Comparison of ENCODE assay signal across 13 cellular contexts in the genomic region with DNA sequence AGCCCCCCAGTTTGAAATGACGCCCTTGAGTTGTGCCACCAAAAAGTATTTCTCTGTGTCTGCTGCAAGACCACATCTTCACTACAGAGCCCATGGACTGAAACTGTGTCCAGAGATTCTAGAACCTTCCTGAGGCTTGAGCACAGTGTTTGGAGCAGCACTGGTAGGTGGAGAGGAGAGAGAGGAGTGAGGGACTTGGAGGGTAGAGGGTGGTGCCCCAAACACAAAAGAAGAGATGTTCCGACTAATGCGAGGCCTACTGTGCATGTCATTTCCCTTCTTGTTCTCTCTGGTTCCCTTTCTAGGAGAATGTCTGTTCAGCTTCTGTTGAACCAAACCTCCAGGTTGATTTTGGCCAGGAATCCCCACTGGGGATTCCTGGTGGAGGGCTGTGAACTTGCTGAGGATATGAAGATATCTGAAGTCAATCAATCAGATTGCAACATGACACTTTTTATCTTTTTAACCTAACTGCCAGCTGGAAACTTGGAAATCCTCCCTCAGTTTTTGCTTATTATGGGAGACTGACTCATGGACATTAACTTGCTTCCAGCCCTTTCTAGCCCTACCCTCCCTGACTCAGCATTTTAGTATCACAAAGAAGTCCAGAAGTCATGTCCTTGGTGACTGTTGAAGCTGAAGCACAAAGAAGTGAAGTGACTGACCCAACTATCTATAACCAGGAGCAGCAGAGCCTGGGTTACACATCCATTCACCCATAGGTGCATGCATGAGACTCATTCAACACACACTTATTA.
DNase-seq lines count a peak whose midpoint lies in the region; ATAC-seq, FAIRE-seq and TF ChIP-seq lines count a peak whose summit lies in the region.
"Had no signal": no experiment of that assay in that cellular context is flagged by ENCODE, and none has a peak within 500 bp of the region (broad histone marks: within the 10 kb centered on the region; RNA-seq: fewer than 3 reads in every experiment).

No MANE protein-coding gene starts in this region.

- no peaks in the 10 kb centered on the region for H3K9me3 Mint-ChIP-seq in activated CD8-positive, alpha-beta T cell treated with anti-CD3 and anti-CD28 coated beads for 36 hours

- TF ChIP-seq CTCF in BJ (IDR thresholded peaks at IDR 0.05; ENCODE audit: insufficient read depth, low read depth, low read length) (no peak), H1 (IDR thresholded peaks at IDR 0.05; ENCODE audit: control extremely low read depth in 1 of 3, insufficient read depth in 1 of 3, low read depth in 1 of 3, low read length in 3 of 3) (no peak), mucosa of descending colon (IDR thresholded peaks at IDR 0.05) (no peak)
- TF ChIP-seq CTCF in activated CD8-positive, alpha-beta T cell treated with anti-CD3 and anti-CD28 coated beads for 36 hours (IDR thresholded peaks at IDR 0.05): no peak

- WGBS in H1 (ENCODE audit: extremely low coverage in 1 of 2, insufficient coverage in 1 of 2, insufficient read length in 1 of 2, insufficient replicate concordance in 2 of 2, low coverage in 1 of 2, low lambda C conversion rate in 2 of 2, missing lambda C conversion rate in 1 of 2), 2 experiments: 98% methylated on average over 3 of the region's 3 CpGs; no CpG with 5 or more reads in 1 of the 2 experiments

- H3K27me3 Mint-ChIP-seq in activated CD8-positive, alpha-beta T cell treated with anti-CD3 and anti-CD28 coated beads for 36 hours: no peaks in the 10 kb centered on the region

- H3K79me2 ChIP-seq in H1 (ENCODE audit: control insufficient read depth in 1 of 2, insufficient read depth in 2 of 2, low read length in 2 of 2): no peaks in the 10 kb centered on the region

- H2BK15ac ChIP-seq in H1 (ENCODE audit: low read length): 0 out of 2 replicates have a peak overlapping the region, but pooled peaks have one; percentile 10

- H3K79me1 ChIP-seq in H1 (ENCODE audit: low read depth, low read length): no peaks in the 10 kb centered on the region

- TF ChIP-seq POLR2A in H1 (IDR thresholded peaks at IDR 0.05; ENCODE audit: control extremely low read depth in 1 of 2, low read depth in 2 of 2, low read length in 2 of 2): no peak

- peaks cover 0 to 4% of the 10 kb centered on the region in 2 experiments for H4K20me1 ChIP-seq in H1 (replicated peaks in 1 of 2; ENCODE audit: control insufficient read depth in 1 of 2, insufficient read depth in 2 of 2, low read length in 2 of 2)

- no peak overlapping the region for H2AFZ ChIP-seq in H1 (ENCODE audit: low read length)

- no peak for FAIRE-seq in H1 (lab: Jason Lieb, UNC)

- H2BK20ac ChIP-seq in H1 (ENCODE audit: low read length): no peak overlapping the region

- no peak overlapping the region for H3K23ac ChIP-seq in H1 (ENCODE audit: insufficient read length)

- no peak overlapping the region for H4K5ac ChIP-seq in H1 (ENCODE audit: insufficient read length, low read depth, low read length)

- no peaks in the 10 kb centered on the region for H3K4me1 Mint-ChIP-seq in activated CD8-positive, alpha-beta T cell treated with anti-CD3 and anti-CD28 coated beads for 36 hours (ENCODE audit: low read depth)

- H3K9ac ChIP-seq in H1 (replicated peaks in 1 of 4; ENCODE audit: extremely low read depth in 1 of 4, low read depth in 3 of 4, low read length in 3 of 4): no peak overlapping the region

- H4K91ac ChIP-seq in H1 (replicated peaks; ENCODE audit: insufficient read length, low read length): no peak overlapping the region

- H3K4me1 ChIP-seq in H1 (replicated peaks in 1 of 4; ENCODE audit: control insufficient read depth in 3 of 4, insufficient read depth in 4 of 4, low read length in 3 of 4): 0 out of 7 replicates have a peak, but pooled peaks cover 0 to 2% (median 0%) of the 10 kb centered on the region in 4 experiments
- no peaks in the 10 kb centered on the region for H3K4me1 ChIP-seq in mucosa of descending colon (ENCODE audit: low read depth)

- H3K9me3 ChIP-seq in H1 (ENCODE audit: insufficient read depth in 2 of 2, low read depth in 1 of 2, low read length in 1 of 2) (0 out of 4 replicates have a peak, but pooled peaks cover 0 to 2% of the 10 kb centered on the region in 2 experiments), mucosa of descending colon (no peaks in the 10 kb centered on the region)

- H3K4me3 Mint-ChIP-seq in activated CD8-positive, alpha-beta T cell treated with anti-CD3 and anti-CD28 coated beads for 36 hours: no peak overlapping the region
- H3K4me3 Mint-ChIP-seq: activated CD8-positive, alpha-beta T cell treated with anti-CD3 and anti-CD28 coated beads, Interleukin-2, amount 10 ng/mL, durations not matched to agents 7 days and 5 days had no signal

- no peak overlapping the region for H2BK120ac ChIP-seq in H1 (replicated peaks; ENCODE audit: low read depth, low read length)

- no peak overlapping the region for H3K18ac ChIP-seq in H1 (ENCODE audit: extremely low read depth, low read length)

- H3K27me3 ChIP-seq in BJ (ENCODE audit: control insufficient read depth, insufficient read depth, low read length): no peaks in the 10 kb centered on the region
- no peaks in the 10 kb centered on the region for H3K27me3 ChIP-seq in H1 (replicated peaks in 1 of 4; ENCODE audit: control insufficient read depth in 3 of 4, extremely low read depth in 1 of 4, insufficient read depth in 3 of 4, low read length in 3 of 4)

- H3K56ac ChIP-seq in H1 (replicated peaks; ENCODE audit: insufficient read length, low read depth, low read length): no peak overlapping the region

- intact Hi-C loops in mucosa of descending colon (cut with DNase I, micrococcal nuclease): no loop called here
- intact Hi-C loops in activated CD8-positive, alpha-beta T cell treated with anti-CD3 and anti-CD28 coated beads for 36 hours (cut with micrococcal nuclease): no loop called here

- H3K4me2 ChIP-seq in H1 (ENCODE audit: insufficient read depth in 1 of 2, low read depth in 2 of 2, low read length in 2 of 2): no peak overlapping the region

- CTCF ChIA-PET in BJ (lab: Yijun Ruan, JAX) (no interaction called here), H1 (lab: Charles Lee; ENCODE audit: partially characterized antibody) (no interaction called here)
- CTCF ChIA-PET in activated CD8-positive, alpha-beta T cell treated with anti-CD3 and anti-CD28 coated beads for 36 hours (lab: Charles Lee): interaction anchor here (1.2 to 1.4 kb wide), 3 partner anchors 10 to 155 kb away, joined by 3 read pairs; no protein-coding TSS in a partner anchor

- H3K4ac ChIP-seq in H1 (replicated peaks; ENCODE audit: insufficient read length, low read depth, low read length): no peak overlapping the region

- TF ChIP-seq EP300 in H1 (IDR thresholded peaks at IDR 0.05; ENCODE audit: borderline replicate concordance in 1 of 2, low read depth in 2 of 2, low read length in 2 of 2): no peak

- no peak overlapping the region for H2BK5ac ChIP-seq in H1 (ENCODE audit: low read depth, low read length)

- TF ChIP-seq RAD21 in H1 (IDR thresholded peaks at IDR 0.05 in 1 of 2, conservative IDR thresholded peaks at IDR 0.05 in 1 of 2; ENCODE audit: low read depth in 2 of 2, low read length in 2 of 2): no peak

- H3K36me3 Mint-ChIP-seq in activated CD8-positive, alpha-beta T cell treated with anti-CD3 and anti-CD28 coated beads for 36 hours (ENCODE audit: low read depth): no peaks in the 10 kb centered on the region

- peaks cover 7% of the 10 kb centered on the region; the same call in 1 of the 2 replicates for H3K23me2 ChIP-seq in H1 (ENCODE audit: low read depth, low read length)

- POLR2A ChIA-PET in BJ (lab: Charles Lee): no interaction called here
- POLR2A ChIA-PET in H1 (lab: Charles Lee; ENCODE audit: partially characterized antibody): no interaction called here
- POLR2A ChIA-PET in activated CD8-positive, alpha-beta T cell treated with anti-CD3 and anti-CD28 coated beads for 36 hours (lab: Charles Lee): no interaction called here

- no peak overlapping the region for H3K27ac Mint-ChIP-seq in activated CD8-positive, alpha-beta T cell treated with anti-CD3 and anti-CD28 coated beads for 36 hours
- H3K27ac Mint-ChIP-seq: activated CD8-positive, alpha-beta T cell treated with anti-CD3 and anti-CD28 coated beads, Interleukin-2, amount 10 ng/mL, durations not matched to agents 7 days and 5 days had no signal

- no peak overlapping the region for H3K14ac ChIP-seq in H1 (ENCODE audit: insufficient read length)

- H2BK12ac ChIP-seq in H1 (ENCODE audit: low read depth, low read length): no peak overlapping the region

- DNase-seq in BJ (ENCODE audit: low read depth): peak; percentile 53
- peak; percentile 80 for DNase-seq in NCI-H226
- DNase-seq in H1 (ENCODE audit: low read depth in 1 of 2, low spot score in 2 of 2): no peak
- DNase-seq in mucosa of descending colon: no peak
- no peak for DNase-seq in activated CD8-positive, alpha-beta T cell treated with anti-CD3 and anti-CD28 coated beads for 36 hours
- no peak for DNase-seq in stimulated activated naive CD8-positive, alpha-beta T cell treated with anti-CD3 and anti-CD28 coated beads, Interleukin-15, Interleukin-2, amounts not matched to agents 100 U/mL and 50 U/mL, for 24 hours
- DNase-seq in HT-29 (ENCODE audit: low spot score): no peak
- no peak for DNase-seq in stimulated activated CD4-positive, alpha-beta T cell treated with anti-CD3 and anti-CD28 coated beads, Interleukin-4, amount 100 ng/mL, for 24 hours
- DNase-seq: activated CD8-positive, alpha-beta T cell treated with anti-CD3 and anti-CD28 coated beads, Interleukin-2, amount 10 ng/mL, durations not matched to agents 7 days and 5 days; caudate nucleus; COR-L47; NCI-H187 treated with DMSO at 0.1 percent for 48 hours had no signal

- no peak overlapping the region for H2AK5ac ChIP-seq in H1 (ENCODE audit: low read depth, low read length)

- no peak overlapping the region for H4K8ac ChIP-seq in H1 (ENCODE audit: extremely low read depth, insufficient read depth, low read length)

- no peak overlapping the region for H3K4me3 ChIP-seq in BJ (ENCODE audit: low read depth, low read length)
- no peak overlapping the region for H3K4me3 ChIP-seq in H1 (ENCODE audit: extremely low read depth in 1 of 4, insufficient read depth in 2 of 4, low read depth in 3 of 4, low read length in 4 of 4)
- H3K4me3 ChIP-seq in mucosa of descending colon: no peak overlapping the region
- H3K4me3 ChIP-seq: SK-N-MC had no signal

- ATAC-seq in mucosa of descending colon: peak; percentile 43
- no peak for ATAC-seq in activated CD8-positive, alpha-beta T cell treated with anti-CD3 and anti-CD28 coated beads for 36 hours
- no peak for ATAC-seq in stimulated activated naive CD8-positive, alpha-beta T cell treated with anti-CD3 and anti-CD28 coated beads, Interleukin-15, Interleukin-2, amounts not matched to agents 100 U/mL and 50 U/mL, for 24 hours
- ATAC-seq: activated CD8-positive, alpha-beta T cell treated with anti-CD3 and anti-CD28 coated beads, Interleukin-2, amount 10 ng/mL, durations not matched to agents 7 days and 5 days had no signal

- H3K27ac ChIP-seq in H1 (ENCODE audit: low read depth, low read length): no peak overlapping the region
- H3K27ac ChIP-seq: SK-N-MC had no signal

- H3K36me3 ChIP-seq in BJ (ENCODE audit: control insufficient read depth, insufficient read depth, low read length): no peaks in the 10 kb centered on the region
- H3K36me3 ChIP-seq in H1 (ENCODE audit: control insufficient read depth in 2 of 4, insufficient read depth in 4 of 4, low read length in 3 of 4): no peaks in the 10 kb centered on the region
- no peaks in the 10 kb centered on the region for H3K36me3 ChIP-seq in mucosa of descending colon (ENCODE audit: low read depth)

TF ChIP-seq in H1, 55 proteins besides CTCF, POLR2A, EP300 and RAD21 (continues in another document):
- no peak for TF ChIP-seq HDAC6 (IDR thresholded peaks at IDR 0.05; ENCODE audit: low read depth, low read length)

Comparison
In these comparisons a context has a peak if more than half of its experiments do, and no peak if none do; other contexts are left out.
1. DNase-seq: peak in BJ (single experiment) and NCI-H226 (single experiment); none in H1 (0 of 2), mucosa of descending colon (0 of 3), activated CD8-positive, alpha-beta T cell treated with anti-CD3 and anti-CD28 coated beads for 36 hours (single experiment), stimulated activated naive CD8-positive, alpha-beta T cell treated with anti-CD3 and anti-CD28 coated beads, Interleukin-15, Interleukin-2, amounts not matched to agents 100 U/mL and 50 U/mL, for 24 hours (single experiment), HT-29 (single experiment) and stimulated activated CD4-positive, alpha-beta T cell treated with anti-CD3 and anti-CD28 coated beads, Interleukin-4, amount 100 ng/mL, for 24 hours (single experiment).